Comparison of ENCODE assay signal across 8 cellular contexts in the genomic region with DNA sequence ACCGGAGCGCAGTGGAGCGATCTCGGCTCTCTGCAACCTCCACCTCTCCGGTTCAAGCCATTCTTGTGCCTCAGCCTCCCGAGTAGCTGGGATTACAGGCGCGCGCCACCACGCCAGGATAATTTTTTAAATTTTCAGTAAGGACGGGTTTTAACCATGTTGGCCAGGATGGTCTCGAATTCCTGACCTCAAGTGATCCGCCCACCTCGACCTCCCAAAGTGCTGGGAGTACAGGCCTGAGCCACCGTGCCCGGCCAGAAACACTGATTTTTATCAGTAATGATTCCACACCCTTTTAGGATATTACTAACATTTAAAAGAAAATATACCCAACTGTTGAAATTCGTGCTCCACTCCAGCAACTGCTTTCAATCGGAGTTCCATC. TPM values are rescaled to one million over a fixed set of nuclear protein-coding genes. Genes with fewer than 3 reads are reported as not detected.
DNase-seq lines count a peak whose midpoint lies in the region; ATAC-seq and TF ChIP-seq lines count a peak whose summit lies in the region.

No MANE protein-coding gene starts in this region.

- H2BK15ac ChIP-seq in mesendoderm (replicated peaks; ENCODE audit: low read depth), result no peak overlapping the region

- no peak overlapping the region for H3K23ac ChIP-seq in mesendoderm (ENCODE audit: low read length)

- H3K4me2 ChIP-seq in mesendoderm (ENCODE audit: low read length), result peak overlapping the region; percentile 34

- no peak overlapping the region for H2BK5ac ChIP-seq in mesendoderm (ENCODE audit: low read length)

- peak overlapping the region; percentile 94 for H3K27ac Mint-ChIP-seq in MCF 10A (ENCODE audit: low read depth, unreplicated experiment)

- H3K9ac ChIP-seq in mesendoderm (ENCODE audit: low read length), result peak overlapping the region; percentile 48

- no peak for TF ChIP-seq CTCF in heart left ventricle (IDR thresholded peaks at IDR 0.05)
- TF ChIP-seq CTCF in MCF 10A (IDR thresholded peaks at IDR 0.05; ENCODE audit: unreplicated experiment), result no peak
- no peak for TF ChIP-seq CTCF in upper lobe of right lung (IDR thresholded peaks at IDR 0.05)

- H4K8ac ChIP-seq in mesendoderm (ENCODE audit: low read depth, low read length), result no peak overlapping the region

- no peak for ATAC-seq in heart left ventricle
- no peak for ATAC-seq in upper lobe of right lung

- peaks cover 17% of the 10 kb centered on the region for H3K4me1 Mint-ChIP-seq in MCF 10A (ENCODE audit: insufficient read depth, unreplicated experiment)

- H3K27me3 ChIP-seq in heart left ventricle, result no peaks in the 10 kb centered on the region
- no peaks in the 10 kb centered on the region for H3K27me3 ChIP-seq in mesendoderm (ENCODE audit: insufficient read depth, low read length, poor library complexity)
- no peaks in the 10 kb centered on the region for H3K27me3 ChIP-seq in upper lobe of right lung

- POLR2A ChIA-PET in MCF 10A (lab: Yijun Ruan, JAX), result interaction anchor here (1.0 to 3.0 kb wide), 8 partner anchors 9 to 231 kb away, joined by 3 to 52 read pairs (median 6); partner anchors contain the start of genes DHFR, MSH3, SERINC5 and ZFYVE16

- H3K27ac ChIP-seq in heart left ventricle (peak overlapping the region in 11 of 12 donors; percentile 12 to 86 (median 78)), mesendoderm (ENCODE audit: low read depth, low read length) (no peak overlapping the region), upper lobe of right lung (peak overlapping the region; percentile 80)

- no peak for TF ChIP-seq POLR2A in heart left ventricle (IDR thresholded peaks at IDR 0.05)

- H3K36me3 ChIP-seq in heart left ventricle, result no peaks in the 10 kb centered on the region
- no peaks in the 10 kb centered on the region for H3K36me3 ChIP-seq in mesendoderm (ENCODE audit: control insufficient read depth, insufficient read depth, low read length)
- no peaks in the 10 kb centered on the region for H3K36me3 ChIP-seq in upper lobe of right lung

- H3K4me3 Mint-ChIP-seq in MCF 10A (ENCODE audit: unreplicated experiment), result peak overlapping the region; percentile 95

- H4K5ac ChIP-seq in mesendoderm (ENCODE audit: low read length), result no peak overlapping the region

- peaks cover 47% of the 10 kb centered on the region for H3K36me3 Mint-ChIP-seq in MCF 10A (ENCODE audit: insufficient read depth, unreplicated experiment)

- no peak for DNase-seq in heart left ventricle
- DNase-seq in cardiac septum (ENCODE audit: low spot score), result no peak
- DNase-seq in MCF 10A (ENCODE audit: unreplicated experiment), result no peak
- no peak for DNase-seq in mesendoderm
- DNase-seq in upper lobe of right lung, result no peak
- DNase-seq in COLO668 (lab: John Stamatoyannopoulos, UW; ENCODE audit: unreplicated experiment), result no peak
- DNase-seq in NCI-H2171 treated with DMSO at 0.1 percent for 48 hours (lab: John Stamatoyannopoulos, UW), result no peak
- DNase-seq in anterior cingulate cortex (lab: John Stamatoyannopoulos, UW), result no peak

- WGBS in heart left ventricle, 4 donors, result 62 to 64% (median 63%) methylated on average over 18 of the region's 18 CpGs
- no CpG with 5 or more reads among the region's 18 CpGs for WGBS in mesendoderm (ENCODE audit: extremely low coverage, insufficient coverage, low lambda C conversion rate)

- no peak overlapping the region for H2AK5ac ChIP-seq in mesendoderm (ENCODE audit: low read length)

- no peak overlapping the region for H2BK120ac ChIP-seq in mesendoderm (ENCODE audit: low read depth, low read length)

- H3K27me3 Mint-ChIP-seq in MCF 10A (ENCODE audit: insufficient read depth, unreplicated experiment), result no peaks in the 10 kb centered on the region

- H3K4me3 ChIP-seq in heart left ventricle (peak overlapping the region; percentile 47 to 88 (median 70)), mesendoderm (ENCODE audit: low read length) (no peak overlapping the region), upper lobe of right lung (peak overlapping the region; percentile 72)

- H3K79me2 ChIP-seq in mesendoderm (ENCODE audit: control insufficient read depth, insufficient read depth, low read length), result no peaks in the 10 kb centered on the region

- H3K4ac ChIP-seq in mesendoderm (ENCODE audit: low read depth, low read length), result no peak overlapping the region

- H3K9me3 ChIP-seq in heart left ventricle, result peaks cover 0 to 21% (median 6%) of the 10 kb centered on the region in 12 donors
- peaks cover 2% of the 10 kb centered on the region for H3K9me3 ChIP-seq in upper lobe of right lung

- CTCF ChIA-PET in MCF 10A (lab: Yijun Ruan, JAX), result interaction anchor here (0.5 to 1.0 kb wide), 3 partner anchors 184 to 541 kb away, joined by 3 to 5 read pairs (median 3); no protein-coding TSS in a partner anchor

- no peaks in the 10 kb centered on the region for H3K79me1 ChIP-seq in mesendoderm (ENCODE audit: low read length)

- H3K9me3 Mint-ChIP-seq in MCF 10A (ENCODE audit: unreplicated experiment), result peaks cover 6% of the 10 kb centered on the region

- intact Hi-C loops in heart left ventricle (cut with DNase I) (loop anchor here in 7 of 10 donors (5.0 to 10.0 kb wide), 4 partner anchors 180 to 707 kb away; no protein-coding TSS in a partner anchor), cardiac septum (cut with DNase I) (loop anchor here (5.0 kb wide), 2 partner anchors 165 to 185 kb away; partner anchors contain the start of genes DHFR and MSH3), MCF 10A (cut with micrococcal nuclease) (loop anchor here (5.0 kb wide), 1 partner anchor 680 kb away; no protein-coding TSS in a partner anchor), upper lobe of right lung (cut with DNase I) (no loop called here)

- BruUV-seq in MCF 10A (replicated peaks; lab: Mats Ljungman, UMichigan), result no TSS peak

- peak overlapping the region; percentile 86 for H3K56ac ChIP-seq in mesendoderm (ENCODE audit: low read length)

- no peak overlapping the region for H3K18ac ChIP-seq in mesendoderm (ENCODE audit: low read length)

- H3K4me1 ChIP-seq in heart left ventricle (peaks cover 0 to 18% (median 2%) of the 10 kb centered on the region in 12 donors), mesendoderm (ENCODE audit: control insufficient read depth, low read depth, low read length) (no peaks in the 10 kb centered on the region), upper lobe of right lung (peaks cover 15% of the 10 kb centered on the region)

RNA-seq across cellular contexts. Expression of gene FAM151B, which starts 0.5 kb away (rescaled TPM):
- total RNA-seq in heart left ventricle (1 to 10 TPM; 1.2 to 2.3 (median 1.7) TPM), cardiac septum (2.1 TPM), MCF 10A (2022) (1.8 TPM in 2 replicates), upper lobe of right lung (3.4 TPM)
- polyA plus RNA-seq in heart left ventricle, result 1 to 10 TPM in 1 of 2 donors, under 1 TPM in 1; 0.27 to 1.1 TPM
- 0.31 TPM for polyA plus RNA-seq in mesendoderm (2013, experiment 1 of 2)
- 0.21 TPM for polyA plus RNA-seq in mesendoderm (2013, experiment 2 of 2)
